20 cellular contexts compared by ENCODE assay signal in genomic region chr17:2580641-2581040, GRCh38. TPM values are rescaled to one million over a fixed set of nuclear protein-coding genes. Genes with fewer than 3 reads are reported as not detected.
A peak's percentile ranks its signal among the peaks of the same experiment; 100 is the strongest.
DNase-seq lines count a peak whose midpoint lies in the region; ATAC-seq and TF ChIP-seq lines count a peak whose summit lies in the region.
"Had no signal": no experiment of that assay in that cellular context is flagged by ENCODE, and none has a peak within 500 bp of the region (broad histone marks: within the 10 kb centered on the region; RNA-seq: fewer than 3 reads in every experiment).

No MANE protein-coding gene starts in this region.

- H3K4me3 ChIP-seq in neuron (ENCODE audit: low read length): peak overlapping the region; percentile 29
- H3K4me3 ChIP-seq: adrenal gland, PC-9, SK-N-MC had no signal

- no peaks in the 10 kb centered on the region for H3K9me3 ChIP-seq in neuron (ENCODE audit: low read length)
- H3K9me3 ChIP-seq: adrenal gland had no signal

- H3K36me3 ChIP-seq in neuron (ENCODE audit: insufficient read depth, low read length): no peaks in the 10 kb centered on the region
- H3K36me3 ChIP-seq: adrenal gland had no signal

- H3K36me3 Mint-ChIP-seq in glutamatergic neuron (ENCODE audit: unreplicated experiment): no peaks in the 10 kb centered on the region
- H3K36me3 Mint-ChIP-seq in endothelial cell (ENCODE audit: low read depth, unreplicated experiment): no peaks in the 10 kb centered on the region
- H3K36me3 Mint-ChIP-seq: activated CD8-positive, alpha-beta memory T cell treated with anti-CD3 and anti-CD28 coated beads, Interleukin-2, amount 10 ng/mL, durations not matched to agents 7 days and 5 days had no signal

- H3K27ac Mint-ChIP-seq in glutamatergic neuron (ENCODE audit: unreplicated experiment) (peak overlapping the region; percentile 69), endothelial cell (ENCODE audit: unreplicated experiment) (no peak overlapping the region)
- H3K27ac Mint-ChIP-seq: activated CD4-positive, alpha-beta T cell treated with anti-CD3 and anti-CD28 coated beads for 36 hours; activated CD8-positive, alpha-beta memory T cell treated with anti-CD3 and anti-CD28 coated beads, Interleukin-2, amount 10 ng/mL, durations not matched to agents 7 days and 5 days; memory B cell had no signal

- H3K4me3 Mint-ChIP-seq in glutamatergic neuron (ENCODE audit: unreplicated experiment) (no peak overlapping the region), endothelial cell (ENCODE audit: unreplicated experiment) (no peak overlapping the region)
- H3K4me3 Mint-ChIP-seq: activated CD4-positive, alpha-beta T cell treated with anti-CD3 and anti-CD28 coated beads for 36 hours; activated CD8-positive, alpha-beta memory T cell treated with anti-CD3 and anti-CD28 coated beads, Interleukin-2, amount 10 ng/mL, durations not matched to agents 7 days and 5 days; memory B cell had no signal

- no peaks in the 10 kb centered on the region for H3K27me3 ChIP-seq in neuron (ENCODE audit: insufficient read depth, low read length)
- H3K27me3 ChIP-seq: adrenal gland had no signal

- H3K4me1 ChIP-seq in neuron (ENCODE audit: insufficient read depth, low read length): peaks cover 12% of the 10 kb centered on the region
- H3K4me1 ChIP-seq: adrenal gland, foreskin keratinocyte had no signal

- no peaks in the 10 kb centered on the region for H3K9me3 Mint-ChIP-seq in glutamatergic neuron (ENCODE audit: unreplicated experiment)
- no peaks in the 10 kb centered on the region for H3K9me3 Mint-ChIP-seq in endothelial cell (ENCODE audit: unreplicated experiment)
- H3K9me3 Mint-ChIP-seq: memory B cell had no signal

- H3K27me3 Mint-ChIP-seq in glutamatergic neuron (ENCODE audit: unreplicated experiment): no peaks in the 10 kb centered on the region
- H3K27me3 Mint-ChIP-seq in endothelial cell (ENCODE audit: unreplicated experiment): no peaks in the 10 kb centered on the region
- H3K27me3 Mint-ChIP-seq: activated CD4-positive, alpha-beta T cell treated with anti-CD3 and anti-CD28 coated beads for 36 hours had no signal

- peak overlapping the region; percentile 66 for H2AFZ ChIP-seq in neuron (ENCODE audit: low read depth, low read length)
- H2AFZ ChIP-seq: PC-9 had no signal

- in situ Hi-C loops in SK-MEL-5 (cut with HindIII; ENCODE audit: low pct_unique_long_range_greater_than_20kb, low sequenced_read_pairs): no loop called here

- H3K4me1 Mint-ChIP-seq in glutamatergic neuron (ENCODE audit: low read depth, unreplicated experiment) (peaks cover 5% of the 10 kb centered on the region), endothelial cell (ENCODE audit: unreplicated experiment) (no peaks in the 10 kb centered on the region)
- H3K4me1 Mint-ChIP-seq: activated CD4-positive, alpha-beta T cell treated with anti-CD3 and anti-CD28 coated beads for 36 hours; activated CD8-positive, alpha-beta memory T cell treated with anti-CD3 and anti-CD28 coated beads, Interleukin-2, amount 10 ng/mL, durations not matched to agents 7 days and 5 days; memory B cell had no signal

- DNase-seq in D341Med (ENCODE audit: low spot score) (peak; percentile 41), SK-MEL-5 (ENCODE audit: low read depth, low spot score) (peak; percentile 85), glutamatergic neuron (no peak), NCI-H524 (lab: John Stamatoyannopoulos, UW) (no peak), endothelial cell (ENCODE audit: low spot score) (no peak)
- DNase-seq: activated CD4-positive, alpha-beta T cell treated with anti-CD3 and anti-CD28 coated beads for 36 hours; activated CD8-positive, alpha-beta memory T cell treated with anti-CD3 and anti-CD28 coated beads, Interleukin-2, amount 10 ng/mL, durations not matched to agents 7 days and 5 days; activated effector memory CD4-positive, alpha-beta T cell treated with Interleukin-2 at 50 U/mL for 16 hours; EL; foreskin keratinocyte; NCI-H1694 treated with DMSO at 0.1 percent for 48 hours; NCI-H524 treated with DMSO at 0.1 percent for 48 hours; PC-9; stimulated activated CD4-positive, alpha-beta T cell treated with anti-CD3 and anti-CD28 coated beads, Interleukin-2, amount 100 ng/mL, for 24 hours had no signal

- TF ChIP-seq CTCF in glutamatergic neuron (IDR thresholded peaks at IDR 0.05; ENCODE audit: partially characterized antibody, unreplicated experiment): no peak
- TF ChIP-seq CTCF in endothelial cell (IDR thresholded peaks at IDR 0.05; ENCODE audit: unreplicated experiment): no peak

- ATAC-seq in GM21423 (IDR thresholded peaks at IDR 0.05; ENCODE audit: unreplicated experiment) (no peak), HG03439 (IDR thresholded peaks at IDR 0.05; ENCODE audit: unreplicated experiment) (no peak)
- ATAC-seq: activated CD4-positive, alpha-beta T cell treated with anti-CD3 and anti-CD28 coated beads for 36 hours; activated CD8-positive, alpha-beta memory T cell treated with anti-CD3 and anti-CD28 coated beads, Interleukin-2, amount 10 ng/mL, durations not matched to agents 7 days and 5 days; foreskin keratinocyte had no signal

RNA-seq across cellular contexts. Expression of gene PAFAH1B1, which starts 12.8 kb away (rescaled TPM):
- 110 and 114 TPM in 2 replicates for total RNA-seq in SK-MEL-5 (2014; rRNA removed; shearing (Covaris generic))
- polyA plus RNA-seq in SK-MEL-5 (2015; cell fraction: cytosol; rRNA removed): 66.4 and 87.6 TPM in 2 replicates
- polyA plus RNA-seq in SK-MEL-5 (2015; cell fraction: nucleus; rRNA removed): 58.5 and 67.0 TPM in 2 replicates
- 296 TPM for total RNA-seq in glutamatergic neuron (ENCODE audit: unreplicated experiment)
- total RNA-seq in endothelial cell (ENCODE audit: unreplicated experiment): 141 TPM

Comparison
In these comparisons a context has a peak if more than half of its experiments do, and no peak if none do; other contexts are left out.
1. DNase-seq: peak in D341Med (single experiment) and SK-MEL-5 (single experiment); none in glutamatergic neuron (single experiment), NCI-H524 (0 of 2) and endothelial cell (single experiment).